In genomic region chr14:74765721-74766120, GRCh38 we compare ENCODE assay signal across 9 cellular contexts. TPM values are rescaled to one million over a fixed set of nuclear protein-coding genes. Genes with fewer than 3 reads are reported as not detected.
DNase-seq lines count a peak whose midpoint lies in the region; ATAC-seq and TF ChIP-seq lines count a peak whose summit lies in the region.
"Had no signal": no experiment of that assay in that cellular context is flagged by ENCODE, and none has a peak within 500 bp of the region (broad histone marks: within the 10 kb centered on the region; RNA-seq: fewer than 3 reads in every experiment).

No MANE protein-coding gene starts in this region.

- H3K36me3 ChIP-seq in GM23248 (ENCODE audit: low read depth) (no peaks in the 10 kb centered on the region), RWPE2 (ENCODE audit: low read depth) (peaks cover 47% of the 10 kb centered on the region), gastrocnemius medialis (no peaks in the 10 kb centered on the region)

- H3K4me2 ChIP-seq in GM23248 (ENCODE audit: unreplicated experiment) = peak overlapping the region; percentile 97

- H2AFZ ChIP-seq in GM23248 = no peak overlapping the region

- no peaks in the 10 kb centered on the region for H3K9me3 Mint-ChIP-seq in endothelial cell (ENCODE audit: unreplicated experiment)

- peaks cover 31% of the 10 kb centered on the region for H3K4me1 Mint-ChIP-seq in endothelial cell (ENCODE audit: unreplicated experiment)

- intact Hi-C loops in gastrocnemius medialis (cut with DNase I; ENCODE audit: low total_unique reads) = no loop called here

- peak overlapping the region; percentile 97 for H3K4me3 Mint-ChIP-seq in endothelial cell (ENCODE audit: unreplicated experiment)

- H4K20me1 ChIP-seq in GM23248 (ENCODE audit: insufficient read depth) = peaks cover 15% of the 10 kb centered on the region; the same call in 1 of the 2 replicates

- H3K27me3 Mint-ChIP-seq in endothelial cell (ENCODE audit: unreplicated experiment) = peaks cover 2% of the 10 kb centered on the region

- H3K27ac Mint-ChIP-seq in endothelial cell (ENCODE audit: unreplicated experiment) = no peak overlapping the region

- H3K79me2 ChIP-seq in GM23248 (ENCODE audit: insufficient read depth) = peaks cover 87% of the 10 kb centered on the region

- H3K9me2 ChIP-seq in GM23248 (ENCODE audit: insufficient read depth) = no peaks in the 10 kb centered on the region

- H3F3A ChIP-seq in GM23248 (ENCODE audit: insufficient read depth) = peaks cover 5% of the 10 kb centered on the region; the same call in 1 of the 2 replicates

- H3K27me3 ChIP-seq in GM23248 (replicated peaks; ENCODE audit: insufficient read depth) (no peaks in the 10 kb centered on the region), RWPE2 (ENCODE audit: insufficient read depth, poor library complexity, severe bottlenecking) (no peaks in the 10 kb centered on the region), gastrocnemius medialis (no peaks in the 10 kb centered on the region)

- no peak for ATAC-seq in RWPE2 (ENCODE audit: low read depth)
- no peak for ATAC-seq in gastrocnemius medialis
- no peak for ATAC-seq in HG02610 (IDR thresholded peaks at IDR 0.05; ENCODE audit: unreplicated experiment)
- ATAC-seq in GM18505 (IDR thresholded peaks at IDR 0.05; ENCODE audit: unreplicated experiment) = no peak
- no peak for ATAC-seq in GM21423 (IDR thresholded peaks at IDR 0.05; ENCODE audit: unreplicated experiment)

- peak overlapping the region; percentile 94 for H3K4me3 ChIP-seq in GM23248
- peak overlapping the region; percentile 83 for H3K4me3 ChIP-seq in RWPE2 (ENCODE audit: severe bottlenecking)
- peak overlapping the region; percentile 78 to 99 (median 88) for H3K4me3 ChIP-seq in gastrocnemius medialis

- H3K27ac ChIP-seq in GM23248 (no peak overlapping the region), RWPE2 (ENCODE audit: poor library complexity, severe bottlenecking) (no peak overlapping the region), gastrocnemius medialis (no peak overlapping the region)

- TF ChIP-seq POLR2A in gastrocnemius medialis (IDR thresholded peaks at IDR 0.05) (no peak), GM18505 (IDR thresholded peaks at IDR 0.05; ENCODE audit: borderline replicate concordance, extremely low read depth, insufficient read depth, insufficient read length) (no peak)

- peaks cover 6% of the 10 kb centered on the region for H3K36me3 Mint-ChIP-seq in endothelial cell (ENCODE audit: low read depth, unreplicated experiment)

- H3K9ac ChIP-seq in GM23248 = peak overlapping the region; percentile 95

- H3K4me1 ChIP-seq in GM23248 (ENCODE audit: insufficient read depth) (peaks cover 26% of the 10 kb centered on the region), RWPE2 (ENCODE audit: insufficient read depth, poor library complexity, severe bottlenecking) (peaks cover 16% of the 10 kb centered on the region), gastrocnemius medialis (peaks cover 47 to 49% of the 10 kb centered on the region in 2 donors)

- in situ Hi-C loops in GM23248 (cut with MboI) = no loop called here
- in situ Hi-C loops in gastrocnemius medialis (cut with MboI; ENCODE audit: low sequenced_read_pairs in 4 of 4) = no loop called here

- TF ChIP-seq CTCF in RWPE2 (IDR thresholded peaks at IDR 0.05; ENCODE audit: poor library complexity, severe bottlenecking) (no peak), endothelial cell (IDR thresholded peaks at IDR 0.05; ENCODE audit: unreplicated experiment) (no peak), gastrocnemius medialis (IDR thresholded peaks at IDR 0.05 in 4 of 5, conservative IDR thresholded peaks at IDR 0.05 in 1 of 5) (no peak)

- no peaks in the 10 kb centered on the region for H3K9me3 ChIP-seq in GM23248 (ENCODE audit: low read depth)
- no peaks in the 10 kb centered on the region for H3K9me3 ChIP-seq in RWPE2 (ENCODE audit: severe bottlenecking)
- H3K9me3 ChIP-seq in gastrocnemius medialis = no peaks in the 10 kb centered on the region

- DNase-seq in GM23248 = no peak
- no peak for DNase-seq in RWPE2 (ENCODE audit: low spot score)
- DNase-seq in endothelial cell (ENCODE audit: low spot score) = no peak
- DNase-seq in gastrocnemius medialis = no peak
- DNase-seq in C1 segment of cervical spinal cord (lab: John Stamatoyannopoulos, UW) = no peak
- DNase-seq: NK-92 treated with Interleukin-12 subunit alpha and Interleukin-12 subunit beta, amount 100 ng/mL, for 24 hours had no signal

RNA-seq across cellular contexts. Expression of gene YLPM1, which starts 2.6 kb away (rescaled TPM):
- total RNA-seq in GM23248 (2014; rRNA removed; shearing (Covaris generic)) = 19.3 and 40.0 TPM in 2 replicates
- polyA plus RNA-seq in GM23248 (2016; fragmentation: Nextera tagmentation; extraction: Ambion mirVana) = 15.9 and 16.8 TPM in 2 replicates
- total RNA-seq in endothelial cell (ENCODE audit: unreplicated experiment) (74.9 TPM), gastrocnemius medialis (10 to 100 TPM; 22.2 to 29.2 (median 25.8) TPM)

RNA-seq across cellular contexts. Expression of gene FCF1, which starts 52.8 kb away (rescaled TPM):
- 28.7 and 39.2 TPM in 2 replicates for total RNA-seq in GM23248 (2014; rRNA removed; shearing (Covaris generic))
- 24.3 and 26.0 TPM in 2 replicates for polyA plus RNA-seq in GM23248 (2016; fragmentation: Nextera tagmentation; extraction: Ambion mirVana)
- 35.7 TPM for total RNA-seq in endothelial cell (ENCODE audit: unreplicated experiment)
- total RNA-seq in gastrocnemius medialis = 10 to 100 TPM; 15.1 to 22.9 (median 18.6) TPM

RNA-seq across cellular contexts. Expression of gene AREL1, which starts 52.8 kb away (rescaled TPM):
- 21.0 and 25.6 TPM in 2 replicates for total RNA-seq in GM23248 (2014; rRNA removed; shearing (Covaris generic))
- 12.9 and 14.2 TPM in 2 replicates for polyA plus RNA-seq in GM23248 (2016; fragmentation: Nextera tagmentation; extraction: Ambion mirVana)
- total RNA-seq in endothelial cell (ENCODE audit: unreplicated experiment) (41.6 TPM), gastrocnemius medialis (10 to 100 TPM; 14.7 to 30.1 (median 22.1) TPM)
